8 cellular contexts compared by ENCODE assay signal in genomic region chr1:41152622-41153044, GRCh38.
DNase-seq lines count a peak whose midpoint lies in the region; ATAC-seq and TF ChIP-seq lines count a peak whose summit lies in the region.

No MANE protein-coding gene starts in this region.

- peak; percentile 80 for DNase-seq in AG20443 (ENCODE audit: low spot score)
- DNase-seq in SK-N-SH, result no peak
- peak; percentile 82 to 88 for DNase-seq in foreskin fibroblast
- DNase-seq in osteocyte (ENCODE audit: extremely low spot score, unreplicated experiment), result no peak
- no peak for DNase-seq in T1000 (lab: John Stamatoyannopoulos, UW)
- DNase-seq in occipital lobe (lab: John Stamatoyannopoulos, UW), result no peak
- DNase-seq in epidermal melanocyte (ENCODE audit: insufficient read length, low spot score), result no peak

- TF ChIP-seq RAD21 in SK-N-SH (IDR thresholded peaks at IDR 0.05; ENCODE audit: low read length), result no peak

- no peak overlapping the region for H3K4me3 Mint-ChIP-seq in osteocyte (ENCODE audit: unreplicated experiment)

- no peaks in the 10 kb centered on the region for H3K9me3 Mint-ChIP-seq in osteocyte (ENCODE audit: unreplicated experiment)

- CTCF ChIA-PET in SK-N-SH (lab: Yijun Ruan, JAX), result interaction anchor here (1.4 to 1.9 kb wide), 2 partner anchors 11 to 29 kb away, joined by 4 to 5 read pairs; no protein-coding TSS in a partner anchor

- TF ChIP-seq CTCF in SK-N-SH (IDR thresholded peaks at IDR 0.05) (no peak), foreskin fibroblast (IDR thresholded peaks at IDR 0.05; ENCODE audit: low read depth, low read length) (no peak), osteocyte (IDR thresholded peaks at IDR 0.05) (no peak)

- H3F3A ChIP-seq in SK-N-SH (replicated peaks; ENCODE audit: insufficient read depth), result peaks cover 31% of the 10 kb centered on the region

- no peaks in the 10 kb centered on the region for H3K79me2 ChIP-seq in SK-N-SH (ENCODE audit: insufficient read depth)

- no peak for ATAC-seq in HG03460 (IDR thresholded peaks at IDR 0.05; ENCODE audit: unreplicated experiment)

- H3K36me3 ChIP-seq in SK-N-SH (replicated peaks in 1 of 2; ENCODE audit: control insufficient read depth in 1 of 2, insufficient read depth in 2 of 2, low read length in 1 of 2), result peaks cover 18 to 31% of the 10 kb centered on the region in 2 experiments

- peak overlapping the region in 1 of 2 experiments; percentile 59; a peak in 2 of 4 replicates for H3K27ac ChIP-seq in SK-N-SH (ENCODE audit: low read depth in 2 of 2, low read length in 1 of 2)

- no peaks in the 10 kb centered on the region for H3K9me2 ChIP-seq in SK-N-SH

- no peaks in the 10 kb centered on the region for H3K9me3 ChIP-seq in SK-N-SH

- POLR2A ChIA-PET in SK-N-SH (lab: Yijun Ruan, JAX), result no interaction called here

- H3K27ac Mint-ChIP-seq in osteocyte (ENCODE audit: unreplicated experiment), result peak overlapping the region; percentile 78

- H3K4me2 ChIP-seq in SK-N-SH, result no peak overlapping the region

- H3K27me3 ChIP-seq in SK-N-SH (ENCODE audit: insufficient read depth), result no peaks in the 10 kb centered on the region

- H2AFZ ChIP-seq in SK-N-SH (ENCODE audit: low read depth), result no peak overlapping the region

- H3K4me1 Mint-ChIP-seq in osteocyte (ENCODE audit: unreplicated experiment), result peaks cover 7% of the 10 kb centered on the region

- H4K20me1 ChIP-seq in SK-N-SH (ENCODE audit: insufficient read depth), result no peaks in the 10 kb centered on the region; the same call in 1 of the 2 replicates

- H3K4me3 ChIP-seq in SK-N-SH (ENCODE audit: low read depth in 2 of 2, low read length in 1 of 2) (no peak overlapping the region), foreskin fibroblast (ENCODE audit: low read depth in 1 of 2, low read length in 2 of 2) (no peak overlapping the region)

- H3K4me1 ChIP-seq in SK-N-SH (ENCODE audit: control insufficient read depth in 1 of 2, insufficient read depth in 2 of 2, low read depth in 1 of 2, low read length in 1 of 2), result peaks cover 3 to 19% of the 10 kb centered on the region in 2 experiments; a peak in 3 of 4 replicates

- no peak overlapping the region for H3K9ac ChIP-seq in SK-N-SH

- TF ChIP-seq EP300 in SK-N-SH (IDR thresholded peaks at IDR 0.05; ENCODE audit: borderline replicate concordance in 1 of 2, low read depth in 1 of 2, low read length in 1 of 2), result no peak

- H3K27me3 Mint-ChIP-seq in osteocyte (ENCODE audit: unreplicated experiment), result no peaks in the 10 kb centered on the region

- H3K36me3 Mint-ChIP-seq in osteocyte (ENCODE audit: unreplicated experiment), result peaks cover 23% of the 10 kb centered on the region

- WGBS in SK-N-SH (ENCODE audit: low lambda C conversion rate), result 46% methylated on average over 1 of the region's 1 CpG

TF ChIP-seq in SK-N-SH, 30 proteins besides CTCF, POLR2A, EP300 and RAD21:
- TF ChIP-seq FOSL2 (IDR thresholded peaks at IDR 0.05; ENCODE audit: borderline replicate concordance, low read depth) (peak; percentile 55; the same call in 1 of the 2 replicates), JUND (IDR thresholded peaks at IDR 0.05) (0 out of 2 replicates have a peak, but pooled peaks have one; percentile 28), TCF12 (IDR thresholded peaks at IDR 0.05) (peak; percentile 45), NFIC (IDR thresholded peaks at IDR 0.05; ENCODE audit: borderline replicate concordance) (peak; percentile 44; the same call in 1 of the 2 replicates), ELF1 (IDR thresholded peaks at IDR 0.05) (no peak)
- TF ChIP-seq, protein P1, sequence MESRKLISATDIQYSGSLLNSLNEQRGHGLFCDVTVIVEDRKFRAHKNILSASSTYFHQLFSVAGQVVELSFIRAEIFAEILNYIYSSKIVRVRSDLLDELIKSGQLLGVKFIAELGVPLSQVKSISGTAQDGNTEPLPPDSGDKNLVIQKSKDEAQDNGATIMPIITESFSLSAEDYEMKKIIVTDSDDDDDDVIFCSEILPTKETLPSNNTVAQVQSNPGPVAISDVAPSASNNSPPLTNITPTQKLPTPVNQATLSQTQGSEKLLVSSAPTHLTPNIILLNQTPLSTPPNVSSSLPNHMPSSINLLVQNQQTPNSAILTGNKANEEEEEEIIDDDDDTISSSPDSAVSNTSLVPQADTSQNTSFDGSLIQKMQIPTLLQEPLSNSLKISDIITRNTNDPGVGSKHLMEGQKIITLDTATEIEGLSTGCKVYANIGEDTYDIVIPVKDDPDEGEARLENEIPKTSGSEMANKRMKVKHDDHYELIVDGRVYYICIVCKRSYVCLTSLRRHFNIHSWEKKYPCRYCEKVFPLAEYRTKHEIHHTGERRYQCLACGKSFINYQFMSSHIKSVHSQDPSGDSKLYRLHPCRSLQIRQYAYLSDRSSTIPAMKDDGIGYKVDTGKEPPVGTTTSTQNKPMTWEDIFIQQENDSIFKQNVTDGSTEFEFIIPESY (IDR thresholded peaks at IDR 0.05; ENCODE audit: borderline replicate concordance, low read depth), result no peak
- TF ChIP-seq, protein P2, sequence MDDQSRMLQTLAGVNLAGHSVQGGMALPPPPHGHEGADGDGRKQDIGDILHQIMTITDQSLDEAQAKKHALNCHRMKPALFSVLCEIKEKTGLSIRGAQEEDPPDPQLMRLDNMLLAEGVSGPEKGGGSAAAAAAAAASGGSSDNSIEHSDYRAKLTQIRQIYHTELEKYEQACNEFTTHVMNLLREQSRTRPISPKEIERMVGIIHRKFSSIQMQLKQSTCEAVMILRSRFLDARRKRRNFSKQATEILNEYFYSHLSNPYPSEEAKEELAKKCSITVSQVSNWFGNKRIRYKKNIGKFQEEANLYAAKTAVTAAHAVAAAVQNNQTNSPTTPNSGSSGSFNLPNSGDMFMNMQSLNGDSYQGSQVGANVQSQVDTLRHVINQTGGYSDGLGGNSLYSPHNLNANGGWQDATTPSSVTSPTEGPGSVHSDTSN (IDR thresholded peaks at IDR 0.05), result peak; percentile 41; the same call in 1 of the 2 replicates

Comparison
In these comparisons a context has a peak if more than half of its experiments do, and no peak if none do; other contexts are left out.
1. DNase-seq: peak in AG20443 (single experiment) and foreskin fibroblast (2 of 2); none in SK-N-SH (single experiment), osteocyte (single experiment), T1000 (single experiment), occipital lobe (single experiment) and epidermal melanocyte (single experiment).